Comparison of ENCODE assay signal across 29 cellular contexts in the genomic region with DNA sequence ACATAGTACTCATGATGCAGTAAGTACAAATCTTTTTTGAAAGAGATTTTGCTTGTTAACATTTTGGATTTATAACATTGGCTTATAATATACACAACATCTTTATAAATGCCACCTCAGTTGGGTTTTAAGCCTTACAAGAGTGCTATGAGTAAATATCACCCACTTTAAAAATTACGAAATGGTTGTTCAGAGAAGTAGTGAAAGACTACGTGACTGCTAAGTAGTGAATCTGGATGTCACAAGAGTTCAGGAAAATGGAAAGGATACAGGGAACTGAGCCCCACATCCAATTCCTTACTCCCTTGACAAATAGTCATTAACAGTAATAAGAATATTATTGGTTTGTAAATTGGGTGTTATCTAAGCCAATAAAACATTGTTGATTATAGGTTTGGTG.
"Had no signal": no experiment of that assay in that cellular context is flagged by ENCODE, and none has a peak within 500 bp of the region (broad histone marks: within the 10 kb centered on the region; RNA-seq: fewer than 3 reads in every experiment).

No MANE protein-coding gene starts in this region.

- ATAC-seq: activated CD4-positive, CD25-positive, alpha-beta regulatory T cell treated with anti-CD3 and anti-CD28 coated beads, Interleukin-2, amount 50 U/mL, for 24 hours; activated CD8-positive, alpha-beta memory T cell treated with anti-CD3 and anti-CD28 coated beads, Interleukin-2, amount 10 ng/mL, durations not matched to agents 7 days and 5 days; activated CD8-positive, alpha-beta T cell treated with anti-CD3 and anti-CD28 coated beads, Interleukin-2, amount 10 ng/mL, durations not matched to agents 7 days and 5 days; activated naive CD4-positive, alpha-beta T cell treated with anti-CD3 and anti-CD28 coated beads, Interleukin-2, amount 50 U/mL, for 72 hours; esophagus mucosa; T-helper 17 cell had no signal

- H3K27ac Mint-ChIP-seq: activated B cell treated with CpG ODN at 0.5 μM for 24 hours; activated CD4-positive, alpha-beta memory T cell treated with anti-CD3 and anti-CD28 coated beads for 36 hours; activated CD4-positive, alpha-beta T cell treated with anti-CD3 and anti-CD28 coated beads, Interleukin-2, amount 10 ng/mL, durations not matched to agents 24 days and 14 days; activated CD8-positive, alpha-beta memory T cell treated with anti-CD3 and anti-CD28 coated beads, Interleukin-2, amount 10 ng/mL, durations not matched to agents 7 days and 5 days; activated CD8-positive, alpha-beta T cell treated with anti-CD3 and anti-CD28 coated beads, Interleukin-2, amount 10 ng/mL, durations not matched to agents 7 days and 5 days; activated naive CD4-positive, alpha-beta T cell treated with anti-CD3 and anti-CD28 coated beads, Interleukin-2, amount 10 ng/mL, durations not matched to agents 7 days and 5 days; activated naive CD4-positive, alpha-beta T cell treated with anti-CD3 and anti-CD28 coated beads, Interleukin-2, amount 50 U/mL, for 72 hours; activated naive CD8-positive, alpha-beta T cell treated with anti-CD3 and anti-CD28 coated beads, Interleukin-2, amount 10 ng/mL, durations not matched to agents 7 days and 5 days; activated T-helper 1 cell treated with anti-CD3 and anti-CD28 coated beads, Interleukin-12 subunit alpha, Interleukin-12 subunit beta, Interleukin-2, Interleukin-4 antibody, amounts not matched to agents 30 ng/mL and 10 ng/mL and 1 ng/mL, durations not matched to agents 14 hours and 24 hours and 36 hours; activated T-helper 2 cell treated with anti-CD3 and anti-CD28 coated beads, Interferon-gamma antibody, Interleukin-2, Interleukin-4, amounts not matched to agents 10 μg/mL and 5 μg/mL and 100 μg/mL, durations not matched to agents 14 hours and 24 hours and 36 hours; brain; dendritic cell treated with granulocyte-macrophage colony-stimulating factor and Interleukin-4, amounts not matched to agents 40 ng/mL and 50 ng/mL, for 4 days; endodermal cell; T-helper 17 cell; T-helper 2 cell treated with Interferon-gamma antibody and Interleukin-4, amounts not matched to agents 5 μg/mL and 100 μg/mL, for 36 hours had no signal

- H3K4me3 Mint-ChIP-seq: activated B cell treated with CpG ODN at 0.5 μM for 24 hours; activated CD4-positive, alpha-beta memory T cell treated with anti-CD3 and anti-CD28 coated beads for 36 hours; activated CD4-positive, alpha-beta T cell treated with anti-CD3 and anti-CD28 coated beads, Interleukin-2, amount 10 ng/mL, durations not matched to agents 24 days and 14 days; activated CD8-positive, alpha-beta memory T cell treated with anti-CD3 and anti-CD28 coated beads, Interleukin-2, amount 10 ng/mL, durations not matched to agents 7 days and 5 days; activated CD8-positive, alpha-beta T cell treated with anti-CD3 and anti-CD28 coated beads, Interleukin-2, amount 10 ng/mL, durations not matched to agents 7 days and 5 days; activated naive CD4-positive, alpha-beta T cell treated with anti-CD3 and anti-CD28 coated beads, Interleukin-2, amount 10 ng/mL, durations not matched to agents 7 days and 5 days; activated naive CD8-positive, alpha-beta T cell treated with anti-CD3 and anti-CD28 coated beads, Interleukin-2, amount 10 ng/mL, durations not matched to agents 7 days and 5 days; activated T-helper 1 cell treated with anti-CD3 and anti-CD28 coated beads, Interleukin-12 subunit alpha, Interleukin-12 subunit beta, Interleukin-2, Interleukin-4 antibody, amounts not matched to agents 30 ng/mL and 10 ng/mL and 1 ng/mL, durations not matched to agents 14 hours and 24 hours and 36 hours; brain; central memory CD8-positive, alpha-beta T cell; dendritic cell treated with granulocyte-macrophage colony-stimulating factor and Interleukin-4, amounts not matched to agents 40 ng/mL and 50 ng/mL, for 4 days; endodermal cell; T-helper 17 cell; T-helper 2 cell treated with Interferon-gamma antibody and Interleukin-4, amounts not matched to agents 5 μg/mL and 100 μg/mL, for 36 hours had no signal

- H3K9me3 Mint-ChIP-seq: activated B cell treated with CpG ODN at 0.5 μM for 24 hours; activated CD4-positive, alpha-beta memory T cell treated with anti-CD3 and anti-CD28 coated beads for 36 hours; activated CD4-positive, alpha-beta T cell treated with anti-CD3 and anti-CD28 coated beads, Interleukin-2, amount 10 ng/mL, durations not matched to agents 24 days and 14 days; activated naive CD4-positive, alpha-beta T cell treated with anti-CD3 and anti-CD28 coated beads, Interleukin-2, amount 50 U/mL, for 72 hours; activated T-helper 1 cell treated with anti-CD3 and anti-CD28 coated beads, Interleukin-12 subunit alpha, Interleukin-12 subunit beta, Interleukin-2, Interleukin-4 antibody, amounts not matched to agents 30 ng/mL and 10 ng/mL and 1 ng/mL, durations not matched to agents 14 hours and 24 hours and 36 hours; central memory CD8-positive, alpha-beta T cell; dendritic cell treated with granulocyte-macrophage colony-stimulating factor and Interleukin-4, amounts not matched to agents 40 ng/mL and 50 ng/mL, for 4 days; endodermal cell had no signal

- H3K27me3 Mint-ChIP-seq: activated B cell treated with CpG ODN at 0.5 μM for 24 hours; activated CD4-positive, alpha-beta memory T cell treated with anti-CD3 and anti-CD28 coated beads for 36 hours; activated CD4-positive, alpha-beta T cell treated with anti-CD3 and anti-CD28 coated beads, Interleukin-2, amount 10 ng/mL, durations not matched to agents 24 days and 14 days; activated CD8-positive, alpha-beta memory T cell treated with anti-CD3 and anti-CD28 coated beads, Interleukin-2, amount 10 ng/mL, durations not matched to agents 7 days and 5 days; activated naive CD4-positive, alpha-beta T cell treated with anti-CD3 and anti-CD28 coated beads, Interleukin-2, amount 10 ng/mL, durations not matched to agents 7 days and 5 days; activated naive CD8-positive, alpha-beta T cell treated with anti-CD3 and anti-CD28 coated beads, Interleukin-2, amount 10 ng/mL, durations not matched to agents 7 days and 5 days; brain; central memory CD8-positive, alpha-beta T cell; dendritic cell treated with granulocyte-macrophage colony-stimulating factor and Interleukin-4, amounts not matched to agents 40 ng/mL and 50 ng/mL, for 4 days; T-helper 17 cell had no signal

- H3K4me1 Mint-ChIP-seq: brain, endodermal cell had no signal

- DNase-seq: activated B cell treated with CpG ODN at 0.5 μM for 24 hours; activated CD4-positive, alpha-beta memory T cell treated with anti-CD3 and anti-CD28 coated beads for 36 hours; activated CD4-positive, alpha-beta T cell treated with anti-CD3 and anti-CD28 coated beads, Interleukin-2, amount 10 ng/mL, durations not matched to agents 24 days and 14 days; activated CD8-positive, alpha-beta memory T cell treated with anti-CD3 and anti-CD28 coated beads, Interleukin-2, amount 10 ng/mL, durations not matched to agents 7 days and 5 days; activated CD8-positive, alpha-beta memory T cell treated with anti-CD3 and anti-CD28 coated beads, Interleukin-2, amount 50 U/mL, for 4 hours; activated CD8-positive, alpha-beta T cell treated with anti-CD3 and anti-CD28 coated beads, Interleukin-2, amount 10 ng/mL, durations not matched to agents 7 days and 5 days; activated gamma-delta T cell; activated naive CD4-positive, alpha-beta T cell; activated naive CD4-positive, alpha-beta T cell treated with anti-CD3 and anti-CD28 coated beads, Interleukin-2, amount 10 ng/mL, durations not matched to agents 7 days and 5 days; activated naive CD8-positive, alpha-beta T cell treated with anti-CD3 and anti-CD28 coated beads, Interleukin-2, amount 10 ng/mL, durations not matched to agents 7 days and 5 days; activated T-cell treated with anti-CD3 and anti-CD28 coated beads, Interleukin-2, amount 50 U/mL, for 1 hour; activated T-cell treated with anti-CD3 and anti-CD28 coated beads, Interleukin-2, amount 50 U/mL, for 48 hours; dorsolateral prefrontal cortex; effector memory CD4-positive, alpha-beta T cell; endodermal cell; foreskin fibroblast; T-helper 1 cell; T-helper 17 cell; T1000; WERI-Rb-1 had no signal
